Comparison of ENCODE assay signal across 8 cellular contexts in the genomic region with DNA sequence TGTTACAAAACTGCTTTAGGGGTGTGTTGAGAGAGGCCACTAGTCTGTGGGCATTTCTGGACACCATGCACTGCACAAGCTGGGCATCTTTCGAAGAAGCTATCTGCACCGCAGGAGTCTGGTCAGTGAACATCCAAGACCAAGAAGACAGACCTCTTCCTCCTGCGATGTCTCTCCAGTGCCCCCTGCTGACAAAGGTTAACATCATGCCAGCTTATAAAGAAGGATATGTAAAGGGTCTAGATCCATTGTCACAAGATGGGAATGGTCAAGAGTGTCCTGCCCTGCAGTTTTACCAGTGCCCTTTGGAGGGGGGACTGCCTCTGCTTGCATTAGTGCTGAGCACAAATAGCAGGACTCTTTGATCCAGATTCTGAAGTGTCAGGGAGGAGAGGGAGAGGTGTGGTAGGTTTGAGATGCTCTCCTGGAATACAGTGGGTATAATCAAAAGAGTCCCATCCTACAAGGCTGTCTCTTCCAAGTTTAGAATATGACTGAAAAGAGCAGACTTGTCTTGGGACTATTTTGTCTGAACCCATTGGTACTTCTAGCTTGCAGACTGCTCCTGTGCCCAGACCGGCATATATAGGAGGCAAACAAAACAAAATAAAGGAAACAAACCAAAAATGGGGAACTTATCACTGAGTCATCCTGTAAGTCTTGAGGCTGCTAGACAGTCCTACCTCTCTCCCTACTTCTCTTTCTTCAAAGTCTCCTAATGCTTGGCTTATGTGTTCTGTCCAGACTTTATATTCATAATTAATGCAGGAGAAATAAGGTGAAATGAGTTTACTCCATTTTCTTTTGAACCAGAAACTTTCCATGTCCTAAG.
DNase-seq lines count a peak whose midpoint lies in the region; ATAC-seq, FAIRE-seq and TF ChIP-seq lines count a peak whose summit lies in the region.

No MANE protein-coding gene starts in this region.

- peak; percentile 72 for DNase-seq in ACHN
- DNase-seq in GM12891 (ENCODE audit: insufficient read length, low spot score) = peak; percentile 0
- DNase-seq in dedifferentiated amniotic fluid mesenchymal stem cell (ENCODE audit: extremely low spot score) = peak; percentile 75
- no peak for DNase-seq in NCI-H345 treated with DMSO at 0.1 percent for 48 hours (lab: John Stamatoyannopoulos, UW; ENCODE audit: unreplicated experiment)

- no peak overlapping the region for H3K9ac ChIP-seq in OCI-LY1 (ENCODE audit: low read length)
- H3K9ac ChIP-seq in liver (ENCODE audit: low read depth in 1 of 2, low read length in 2 of 2) = no peak overlapping the region

- 55% methylated on average over 4 of the region's 4 CpGs for WGBS in liver

- H3K27ac ChIP-seq in OCI-LY1 (ENCODE audit: low read depth, low read length, poor library complexity, severe bottlenecking) (no peak overlapping the region), liver (ENCODE audit: low read depth in 1 of 2, low read length in 2 of 2) (no peak overlapping the region)

- no peaks in the 10 kb centered on the region for H4K20me1 ChIP-seq in OCI-LY1 (ENCODE audit: insufficient read depth, low read length)

- H3K36me3 ChIP-seq in OCI-LY1 (ENCODE audit: insufficient read depth, low read length) (no peaks in the 10 kb centered on the region), liver (ENCODE audit: control insufficient read depth in 4 of 4, insufficient read depth in 3 of 4, low read depth in 1 of 4, low read length in 3 of 4) (no peaks in the 10 kb centered on the region)

- no peaks in the 10 kb centered on the region for H3K9me3 ChIP-seq in OCI-LY1 (ENCODE audit: low read length)
- no peaks in the 10 kb centered on the region for H3K9me3 ChIP-seq in liver (ENCODE audit: control insufficient read depth in 4 of 4, low read length in 3 of 4)

- H3K27me3 ChIP-seq in OCI-LY1 (ENCODE audit: insufficient read depth, low read length) = no peaks in the 10 kb centered on the region
- H3K27me3 ChIP-seq in liver (ENCODE audit: control insufficient read depth in 4 of 4, insufficient read depth in 4 of 4, low read length in 3 of 4) = no peaks in the 10 kb centered on the region

- in situ Hi-C loops in ACHN (cut with HindIII; ENCODE audit: low pct_ligation_motif_present, low pct_unique_long_range_greater_than_20kb, low sequenced_read_pairs) = no loop called here

- peak; percentile 66 for FAIRE-seq in GM12891 (lab: Jason Lieb, UNC)

- H3K4me2 ChIP-seq in OCI-LY1 (ENCODE audit: low read length) = no peak overlapping the region

- TF ChIP-seq CTCF in OCI-LY1 (IDR thresholded peaks at IDR 0.05; ENCODE audit: low read length) (peak; percentile 68), liver (IDR thresholded peaks at IDR 0.05; ENCODE audit: low read depth, low read length, missing input control) (peak; percentile 36)

- no peaks in the 10 kb centered on the region for H3K9me2 ChIP-seq in OCI-LY1 (ENCODE audit: low read depth, low read length)

- no peak for TF ChIP-seq POLR2A in GM12891 (IDR thresholded peaks at IDR 0.05; ENCODE audit: low read depth, low read length)

- H3K4me1 ChIP-seq in OCI-LY1 (ENCODE audit: insufficient read depth, low read length, severe bottlenecking) (no peaks in the 10 kb centered on the region), liver (ENCODE audit: control insufficient read depth in 4 of 4, insufficient read depth in 4 of 4, low read length in 3 of 4) (no peaks in the 10 kb centered on the region)

- no peaks in the 10 kb centered on the region for H3F3A ChIP-seq in OCI-LY1 (ENCODE audit: insufficient read depth, low read length)

- ATAC-seq in HG03520 (IDR thresholded peaks at IDR 0.05; ENCODE audit: unreplicated experiment) (peak; percentile 62), GM19324 (IDR thresholded peaks at IDR 0.05; ENCODE audit: low FRiP score, unreplicated experiment) (no peak)

- H2AFZ ChIP-seq in OCI-LY1 (ENCODE audit: low read length) = no peak overlapping the region

- TF ChIP-seq RAD21 in liver (IDR thresholded peaks at IDR 0.05) = peak; percentile 69 to 71

- H3K4me3 ChIP-seq in OCI-LY1 (ENCODE audit: low read depth, low read length, poor library complexity, severe bottlenecking) = no peak overlapping the region
- no peak overlapping the region for H3K4me3 ChIP-seq in liver (ENCODE audit: low read depth in 1 of 3, low read length in 3 of 3)

- no peaks in the 10 kb centered on the region for H3K79me2 ChIP-seq in OCI-LY1 (ENCODE audit: insufficient read depth, low read length)

TF ChIP-seq in GM12891, 5 proteins besides CTCF, POLR2A, EP300 and RAD21:
- TF ChIP-seq POU2F2 (IDR thresholded peaks at IDR 0.05; ENCODE audit: low read depth, low read length) = no peak
- TF ChIP-seq POLR2AphosphoS5 (IDR thresholded peaks at IDR 0.05; ENCODE audit: low read depth, low read length) = no peak
- no peak for TF ChIP-seq PAX5 (IDR thresholded peaks at IDR 0.05; ENCODE audit: insufficient read depth, low read length, severe bottlenecking)
- no peak for TF ChIP-seq TAF1 (IDR thresholded peaks at IDR 0.05; ENCODE audit: low read depth, low read length)
- no peak for TF ChIP-seq SPI1 (IDR thresholded peaks at IDR 0.05; ENCODE audit: low read depth, low read length)
TF ChIP-seq in GM12891: peak in this region for 0.

TF ChIP-seq in liver, 16 proteins besides CTCF, POLR2A, EP300 and RAD21:
- no peak for TF ChIP-seq JUND (IDR thresholded peaks at IDR 0.05)
- TF ChIP-seq, protein P1, sequence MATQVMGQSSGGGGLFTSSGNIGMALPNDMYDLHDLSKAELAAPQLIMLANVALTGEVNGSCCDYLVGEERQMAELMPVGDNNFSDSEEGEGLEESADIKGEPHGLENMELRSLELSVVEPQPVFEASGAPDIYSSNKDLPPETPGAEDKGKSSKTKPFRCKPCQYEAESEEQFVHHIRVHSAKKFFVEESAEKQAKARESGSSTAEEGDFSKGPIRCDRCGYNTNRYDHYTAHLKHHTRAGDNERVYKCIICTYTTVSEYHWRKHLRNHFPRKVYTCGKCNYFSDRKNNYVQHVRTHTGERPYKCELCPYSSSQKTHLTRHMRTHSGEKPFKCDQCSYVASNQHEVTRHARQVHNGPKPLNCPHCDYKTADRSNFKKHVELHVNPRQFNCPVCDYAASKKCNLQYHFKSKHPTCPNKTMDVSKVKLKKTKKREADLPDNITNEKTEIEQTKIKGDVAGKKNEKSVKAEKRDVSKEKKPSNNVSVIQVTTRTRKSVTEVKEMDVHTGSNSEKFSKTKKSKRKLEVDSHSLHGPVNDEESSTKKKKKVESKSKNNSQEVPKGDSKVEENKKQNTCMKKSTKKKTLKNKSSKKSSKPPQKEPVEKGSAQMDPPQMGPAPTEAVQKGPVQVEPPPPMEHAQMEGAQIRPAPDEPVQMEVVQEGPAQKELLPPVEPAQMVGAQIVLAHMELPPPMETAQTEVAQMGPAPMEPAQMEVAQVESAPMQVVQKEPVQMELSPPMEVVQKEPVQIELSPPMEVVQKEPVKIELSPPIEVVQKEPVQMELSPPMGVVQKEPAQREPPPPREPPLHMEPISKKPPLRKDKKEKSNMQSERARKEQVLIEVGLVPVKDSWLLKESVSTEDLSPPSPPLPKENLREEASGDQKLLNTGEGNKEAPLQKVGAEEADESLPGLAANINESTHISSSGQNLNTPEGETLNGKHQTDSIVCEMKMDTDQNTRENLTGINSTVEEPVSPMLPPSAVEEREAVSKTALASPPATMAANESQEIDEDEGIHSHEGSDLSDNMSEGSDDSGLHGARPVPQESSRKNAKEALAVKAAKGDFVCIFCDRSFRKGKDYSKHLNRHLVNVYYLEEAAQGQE (IDR thresholded peaks at IDR 0.05) = no peak
- TF ChIP-seq NR2F2 (IDR thresholded peaks at IDR 0.05) = no peak
- no peak for TF ChIP-seq RXRA (IDR thresholded peaks at IDR 0.05)
- TF ChIP-seq EGR1 (IDR thresholded peaks at IDR 0.05; ENCODE audit: low read depth in 2 of 2) = no peak
- TF ChIP-seq SP1 (IDR thresholded peaks at IDR 0.05) = no peak
- TF ChIP-seq HNF4A (conservative IDR thresholded peaks at IDR 0.05) = no peak
- no peak for TF ChIP-seq HNF4G (IDR thresholded peaks at IDR 0.05)
- TF ChIP-seq GABPA (IDR thresholded peaks at IDR 0.05 in 1 of 2, conservative IDR thresholded peaks at IDR 0.05 in 1 of 2) = no peak
- TF ChIP-seq, protein P2, sequence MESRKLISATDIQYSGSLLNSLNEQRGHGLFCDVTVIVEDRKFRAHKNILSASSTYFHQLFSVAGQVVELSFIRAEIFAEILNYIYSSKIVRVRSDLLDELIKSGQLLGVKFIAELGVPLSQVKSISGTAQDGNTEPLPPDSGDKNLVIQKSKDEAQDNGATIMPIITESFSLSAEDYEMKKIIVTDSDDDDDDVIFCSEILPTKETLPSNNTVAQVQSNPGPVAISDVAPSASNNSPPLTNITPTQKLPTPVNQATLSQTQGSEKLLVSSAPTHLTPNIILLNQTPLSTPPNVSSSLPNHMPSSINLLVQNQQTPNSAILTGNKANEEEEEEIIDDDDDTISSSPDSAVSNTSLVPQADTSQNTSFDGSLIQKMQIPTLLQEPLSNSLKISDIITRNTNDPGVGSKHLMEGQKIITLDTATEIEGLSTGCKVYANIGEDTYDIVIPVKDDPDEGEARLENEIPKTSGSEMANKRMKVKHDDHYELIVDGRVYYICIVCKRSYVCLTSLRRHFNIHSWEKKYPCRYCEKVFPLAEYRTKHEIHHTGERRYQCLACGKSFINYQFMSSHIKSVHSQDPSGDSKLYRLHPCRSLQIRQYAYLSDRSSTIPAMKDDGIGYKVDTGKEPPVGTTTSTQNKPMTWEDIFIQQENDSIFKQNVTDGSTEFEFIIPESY (IDR thresholded peaks at IDR 0.05) = no peak
- TF ChIP-seq, protein P3, sequence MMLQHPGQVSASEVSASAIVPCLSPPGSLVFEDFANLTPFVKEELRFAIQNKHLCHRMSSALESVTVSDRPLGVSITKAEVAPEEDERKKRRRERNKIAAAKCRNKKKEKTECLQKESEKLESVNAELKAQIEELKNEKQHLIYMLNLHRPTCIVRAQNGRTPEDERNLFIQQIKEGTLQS (IDR thresholded peaks at IDR 0.05) = no peak
- no peak for TF ChIP-seq YY1 (IDR thresholded peaks at IDR 0.05)
